In genomic region chrX:36961590-36961989, GRCh38 we compare ENCODE assay signal across 19 cellular contexts. TPM values are rescaled to one million over a fixed set of nuclear protein-coding genes. Genes with fewer than 3 reads are reported as not detected.
A peak's percentile ranks its signal among the peaks of the same experiment; 100 is the strongest.
DNase-seq lines count a peak whose midpoint lies in the region; ATAC-seq and TF ChIP-seq lines count a peak whose summit lies in the region.
"Had no signal": no experiment of that assay in that cellular context is flagged by ENCODE, and none has a peak within 500 bp of the region (broad histone marks: within the 10 kb centered on the region; RNA-seq: fewer than 3 reads in every experiment).

No MANE protein-coding gene starts in this region.

- no peaks in the 10 kb centered on the region for H4K20me1 ChIP-seq in PC-3 (ENCODE audit: low read length)

- no peaks in the 10 kb centered on the region for H3K36me3 ChIP-seq in PC-3 (ENCODE audit: low read depth, low read length)
- H3K36me3 ChIP-seq: Peyer's patch, sigmoid colon, thyroid gland had no signal

- no peak overlapping the region for H3K4me3 Mint-ChIP-seq in glutamatergic neuron (ENCODE audit: unreplicated experiment)
- no peak overlapping the region for H3K4me3 Mint-ChIP-seq in activated T-cell treated with anti-CD3 and anti-CD28 coated beads, Interleukin-2, amount 50 U/mL, for 24 hours
- H3K4me3 Mint-ChIP-seq: activated CD8-positive, alpha-beta memory T cell treated with anti-CD3 and anti-CD28 coated beads, Interleukin-2, amount 10 ng/mL, durations not matched to agents 7 days and 5 days; IgD-negative memory B cell; memory B cell had no signal

- no peak overlapping the region for H3K27ac Mint-ChIP-seq in glutamatergic neuron (ENCODE audit: unreplicated experiment)
- no peak overlapping the region for H3K27ac Mint-ChIP-seq in activated T-cell treated with anti-CD3 and anti-CD28 coated beads, Interleukin-2, amount 50 U/mL, for 24 hours
- H3K27ac Mint-ChIP-seq: activated CD8-positive, alpha-beta memory T cell treated with anti-CD3 and anti-CD28 coated beads, Interleukin-2, amount 10 ng/mL, durations not matched to agents 7 days and 5 days; brain; IgD-negative memory B cell; memory B cell had no signal

- TF ChIP-seq CTCF in PC-3 (conservative IDR thresholded peaks at IDR 0.05; ENCODE audit: low read depth, low read length) (peak; percentile 56), glutamatergic neuron (IDR thresholded peaks at IDR 0.05; ENCODE audit: partially characterized antibody, unreplicated experiment) (no peak)

- POLR2A ChIA-PET in PC-3 (lab: Charles Lee; ENCODE audit: unreplicated experiment) = no interaction called here

- H3K79me2 ChIP-seq in PC-3 (ENCODE audit: low read length) = no peaks in the 10 kb centered on the region

- intact Hi-C loops in PC-3 (cut with micrococcal nuclease) = no loop called here

- no peak overlapping the region for H2AFZ ChIP-seq in PC-3 (ENCODE audit: low read length)

- H3K4me1 ChIP-seq in PC-3 (ENCODE audit: insufficient read depth, low read length) = no peaks in the 10 kb centered on the region
- H3K4me1 ChIP-seq: thyroid gland had no signal

- H3K36me3 Mint-ChIP-seq in glutamatergic neuron (ENCODE audit: unreplicated experiment) = no peaks in the 10 kb centered on the region
- no peaks in the 10 kb centered on the region for H3K36me3 Mint-ChIP-seq in activated T-cell treated with anti-CD3 and anti-CD28 coated beads, Interleukin-2, amount 50 U/mL, for 24 hours (ENCODE audit: low read depth)
- H3K36me3 Mint-ChIP-seq: activated CD8-positive, alpha-beta memory T cell treated with anti-CD3 and anti-CD28 coated beads, Interleukin-2, amount 10 ng/mL, durations not matched to agents 7 days and 5 days; brain; IgD-negative memory B cell; memory B cell had no signal

- no peak overlapping the region for H3K4me3 ChIP-seq in PC-3 (ENCODE audit: low read length)
- H3K4me3 ChIP-seq: Peyer's patch, sigmoid colon, thyroid gland had no signal

- no peak overlapping the region for H3K4me2 ChIP-seq in PC-3 (ENCODE audit: low read length)

- no peaks in the 10 kb centered on the region for H3K9me3 ChIP-seq in PC-3 (ENCODE audit: low read length)
- H3K9me3 ChIP-seq: Peyer's patch, sigmoid colon, thyroid gland had no signal

- H3F3A ChIP-seq in PC-3 (ENCODE audit: low read length, unreplicated experiment) = no peaks in the 10 kb centered on the region

- no peaks in the 10 kb centered on the region for H3K27me3 ChIP-seq in PC-3 (ENCODE audit: low read length)
- H3K27me3 ChIP-seq: Peyer's patch, thyroid gland had no signal

- H3K9ac ChIP-seq in PC-3 (ENCODE audit: low read length) = no peak overlapping the region

- H3K27me3 Mint-ChIP-seq in glutamatergic neuron (ENCODE audit: unreplicated experiment) = peaks cover 2% of the 10 kb centered on the region
- H3K27me3 Mint-ChIP-seq in activated T-cell treated with anti-CD3 and anti-CD28 coated beads, Interleukin-2, amount 50 U/mL, for 24 hours = peaks cover 54% of the 10 kb centered on the region

- H3K9me2 ChIP-seq in PC-3 (replicated peaks; ENCODE audit: low read length) = no peaks in the 10 kb centered on the region

- ATAC-seq in PC-3 = no peak; the same call in 1 of the 2 replicates
- no peak for ATAC-seq in GM21786 (IDR thresholded peaks at IDR 0.05; ENCODE audit: unreplicated experiment)
- no peak for ATAC-seq in HG02870 (IDR thresholded peaks at IDR 0.05; ENCODE audit: unreplicated experiment)
- ATAC-seq: activated CD8-positive, alpha-beta memory T cell treated with anti-CD3 and anti-CD28 coated beads, Interleukin-2, amount 10 ng/mL, durations not matched to agents 7 days and 5 days had no signal

- H3K4me1 Mint-ChIP-seq in glutamatergic neuron (ENCODE audit: low read depth, unreplicated experiment) = no peaks in the 10 kb centered on the region
- no peaks in the 10 kb centered on the region for H3K4me1 Mint-ChIP-seq in activated T-cell treated with anti-CD3 and anti-CD28 coated beads, Interleukin-2, amount 50 U/mL, for 24 hours (ENCODE audit: low read depth)
- H3K4me1 Mint-ChIP-seq: activated CD8-positive, alpha-beta memory T cell treated with anti-CD3 and anti-CD28 coated beads, Interleukin-2, amount 10 ng/mL, durations not matched to agents 7 days and 5 days; IgD-negative memory B cell; memory B cell had no signal

- CTCF ChIA-PET in PC-3 (lab: Charles Lee) = no interaction called here

- H3K27ac ChIP-seq in PC-3 (ENCODE audit: low read length) = no peak overlapping the region
- H3K27ac ChIP-seq: Peyer's patch, sigmoid colon, thyroid gland had no signal

- no TSS peak for BruUV-seq in PC-3 (replicated peaks; lab: Mats Ljungman, UMichigan)

- DNase-seq in 8988T = peak; percentile 53
- peak; percentile 37 for DNase-seq in H4 (ENCODE audit: low spot score)
- DNase-seq in PC-3 = peak; percentile 17
- peak; percentile 26 for DNase-seq in glutamatergic neuron
- DNase-seq in NCI-H1417 (lab: John Stamatoyannopoulos, UW) = no peak
- no peak for DNase-seq in activated T-cell treated with anti-CD3 and anti-CD28 coated beads, Interleukin-2, amount 50 U/mL, for 24 hours
- DNase-seq: activated CD8-positive, alpha-beta memory T cell treated with anti-CD3 and anti-CD28 coated beads, Interleukin-2, amount 10 ng/mL, durations not matched to agents 7 days and 5 days; NCI-H1105; NCI-H2227 treated with DMSO at 0.1 percent for 48 hours; Peyer's patch; sigmoid colon; stimulated activated CD4-positive, alpha-beta T cell treated with anti-CD3 and anti-CD28 coated beads, Interleukin-4, amount 100 ng/mL, for 1 hour had no signal

- H3K9me3 Mint-ChIP-seq in glutamatergic neuron (ENCODE audit: unreplicated experiment) = peaks cover 2% of the 10 kb centered on the region
- H3K9me3 Mint-ChIP-seq in activated T-cell treated with anti-CD3 and anti-CD28 coated beads, Interleukin-2, amount 50 U/mL, for 24 hours = no peaks in the 10 kb centered on the region

RNA-seq across cellular contexts. Expression of gene FAM47C, which starts 46.6 kb away (rescaled TPM):
- total RNA-seq in H4 (2014; rRNA removed; shearing (Covaris generic)) = not detected in 2 replicates
- total RNA-seq in PC-3 (2014; rRNA removed) (not detected in 2 replicates), glutamatergic neuron (ENCODE audit: unreplicated experiment) (not detected)
- total RNA-seq: activated CD8-positive, alpha-beta memory T cell treated with anti-CD3 and anti-CD28 coated beads, Interleukin-2, amount 10 ng/mL, durations not matched to agents 7 days and 5 days; Peyer's patch; sigmoid colon; T-helper 1 cell treated with Interleukin-12 subunit alpha and Interleukin-12 subunit beta and Interleukin-4 antibody, amounts not matched to agents 30 ng/mL and 1 ng/mL, for 36 hours; thyroid gland had no signal

Comparison
In these comparisons a context has a peak if more than half of its experiments do, and no peak if none do; other contexts are left out.
1. DNase-seq: peak in 8988T (single experiment), H4 (single experiment), PC-3 (single experiment) and glutamatergic neuron (single experiment); none in NCI-H1417 (0 of 3) and activated T-cell treated with anti-CD3 and anti-CD28 coated beads, Interleukin-2, amount 50 U/mL, for 24 hours (single experiment).